1 cellular context compared by ENCODE assay signal in the genomic region with DNA sequence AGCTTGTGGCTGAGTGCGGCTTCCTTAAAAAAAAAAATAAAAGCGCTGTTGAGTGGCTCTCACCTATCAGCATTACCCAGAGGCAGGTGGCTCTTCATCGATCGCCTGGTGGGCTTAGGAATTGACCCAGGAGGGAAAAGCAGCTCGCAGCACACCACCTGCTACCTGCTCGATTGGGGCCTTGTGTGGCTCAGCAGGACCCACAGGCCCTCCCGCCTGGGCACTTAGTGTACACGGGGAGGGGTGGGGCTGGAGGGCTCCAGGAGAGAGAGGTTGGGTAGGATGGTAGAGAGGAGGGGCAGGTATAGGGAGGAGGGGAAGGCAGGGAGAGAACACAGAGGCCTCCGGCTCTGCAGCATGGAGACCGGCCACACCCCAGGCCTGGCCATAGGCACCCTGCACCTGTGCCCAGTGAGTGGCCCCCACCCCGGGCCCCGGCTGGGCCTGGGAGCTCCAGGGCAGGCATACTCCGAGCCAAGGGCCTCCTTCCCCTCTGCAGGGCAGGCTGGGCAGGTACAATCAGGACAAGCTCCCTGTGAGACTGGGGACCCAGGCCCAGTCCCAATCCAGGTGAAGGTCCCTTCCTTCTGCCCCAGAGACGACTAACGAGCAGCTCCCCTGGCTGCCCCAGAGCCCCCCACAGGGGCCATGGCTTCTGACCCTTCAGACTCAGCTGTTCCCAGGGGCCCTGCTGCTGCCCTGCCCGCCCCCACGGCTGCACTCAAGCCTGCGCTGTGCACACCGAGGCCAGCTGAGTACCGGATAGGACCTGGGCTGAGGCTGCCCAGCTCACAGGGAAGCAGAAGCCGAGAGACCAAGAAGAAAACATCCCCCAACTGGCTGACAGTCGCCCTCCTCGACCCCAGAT.
TF ChIP-seq lines count a peak whose summit lies in the region.

No MANE protein-coding gene starts in this region.

TF ChIP-seq in IMR-90, 13 proteins besides CTCF, POLR2A, EP300 and RAD21 (continued from another document):
- TF ChIP-seq FOS (IDR thresholded peaks at IDR 0.05; ENCODE audit: low read depth, low read length) (no peak), CHD1 (IDR thresholded peaks at IDR 0.05; ENCODE audit: low read depth, low read length) (no peak), RFX5 (IDR thresholded peaks at IDR 0.05; ENCODE audit: low read depth, low read length) (no peak), MAZ (IDR thresholded peaks at IDR 0.05; ENCODE audit: borderline replicate concordance, low read depth, low read length) (no peak), SMC3 (IDR thresholded peaks at IDR 0.05; ENCODE audit: low read depth, low read length) (no peak)
